ENCODE assay signal across 9 cellular contexts in genomic region chr6:38012573-38012972, GRCh38.
DNase-seq lines count a peak whose midpoint lies in the region; ATAC-seq and TF ChIP-seq lines count a peak whose summit lies in the region.
"Had no signal": no experiment of that assay in that cellular context is flagged by ENCODE, and none has a peak within 500 bp of the region (broad histone marks: within the 10 kb centered on the region; RNA-seq: fewer than 3 reads in every experiment).

No MANE protein-coding gene starts in this region.

- CTCF ChIA-PET in Calu3 (lab: Charles Lee): interaction anchor here (1.2 kb wide), 1 partner anchor 221 kb away, joined by 5 read pairs; no protein-coding TSS in a partner anchor

- DNase-seq in Calu3 (peak; percentile 54), HCEC 1CT (peak; percentile 60), Peyer's patch (peak in 1 of 3 donors; percentile 59), endothelial cell (ENCODE audit: low spot score) (peak; percentile 15), natural killer cell (peak; percentile 19), NCI-H1105 (lab: John Stamatoyannopoulos, UW) (no peak)
- no peak for DNase-seq in activated effector memory CD4-positive, alpha-beta T cell treated with Interleukin-2 at 50 U/mL for 16 hours

- ATAC-seq in natural killer cell (peak in 2 of 3 donors; percentile 80 to 85), GM21390 (IDR thresholded peaks at IDR 0.05; ENCODE audit: unreplicated experiment) (no peak)

- no peaks in the 10 kb centered on the region for H3K36me3 ChIP-seq in Peyer's patch
- H3K36me3 ChIP-seq: SJSA1 had no signal

- H3K27ac ChIP-seq in Peyer's patch: no peak overlapping the region
- H3K27ac ChIP-seq: SJSA1 had no signal

- no TSS peak for BruUV-seq in Calu3 (replicated peaks; lab: Mats Ljungman, UMichigan)

- no peaks in the 10 kb centered on the region for H3K27me3 ChIP-seq in Peyer's patch
- H3K27me3 ChIP-seq: SJSA1 had no signal

- H3K27me3 Mint-ChIP-seq in Calu3 (ENCODE audit: unreplicated experiment) (no peaks in the 10 kb centered on the region), endothelial cell (ENCODE audit: unreplicated experiment) (no peaks in the 10 kb centered on the region), natural killer cell (ENCODE audit: low read depth in 2 of 2) (no peaks in the 10 kb centered on the region)

- intact Hi-C loops in Calu3 (cut with micrococcal nuclease; ENCODE audit: unreplicated experiment) (loop anchor here (1.0 to 10.0 kb wide), 4 partner anchors 150 to 318 kb away; partner anchors contain the start of gene MDGA1), natural killer cell (cut with micrococcal nuclease) (loop anchor here (1.0 to 2.0 kb wide), 3 partner anchors 221 to 316 kb away; partner anchors contain the start of gene MDGA1)

- no peak overlapping the region for H3K27ac Mint-ChIP-seq in Calu3 (ENCODE audit: unreplicated experiment)
- H3K27ac Mint-ChIP-seq in endothelial cell (ENCODE audit: unreplicated experiment): no peak overlapping the region
- H3K27ac Mint-ChIP-seq in natural killer cell: no peak overlapping the region

- no peaks in the 10 kb centered on the region for H3K9me3 ChIP-seq in Peyer's patch
- H3K9me3 ChIP-seq: SJSA1 had no signal

- H3K4me1 ChIP-seq in Peyer's patch: peaks cover 0 to 8% (median 0%) of the 10 kb centered on the region in 4 donors
- H3K4me1 ChIP-seq: SJSA1 had no signal

- TF ChIP-seq CTCF in Calu3 (IDR thresholded peaks at IDR 0.05; ENCODE audit: unreplicated experiment) (peak; percentile 85), Peyer's patch (IDR thresholded peaks at IDR 0.05) (peak in 4 of 6 experiments; percentile 46 to 63 (median 60)), endothelial cell (IDR thresholded peaks at IDR 0.05; ENCODE audit: unreplicated experiment) (peak; percentile 60), natural killer cell (IDR thresholded peaks at IDR 0.05) (peak; percentile 67)

- H3K4me1 Mint-ChIP-seq in Calu3 (ENCODE audit: low read depth, unreplicated experiment) (no peaks in the 10 kb centered on the region), endothelial cell (ENCODE audit: unreplicated experiment) (peaks cover 3% of the 10 kb centered on the region), natural killer cell (peaks cover 38 to 50% of the 10 kb centered on the region in 2 donors)

- H3K9me3 Mint-ChIP-seq in Calu3 (ENCODE audit: low read depth, unreplicated experiment) (no peaks in the 10 kb centered on the region), endothelial cell (ENCODE audit: unreplicated experiment) (no peaks in the 10 kb centered on the region), natural killer cell (no peaks in the 10 kb centered on the region)

- no peak overlapping the region for H3K4me3 ChIP-seq in Peyer's patch
- H3K4me3 ChIP-seq: SJSA1 had no signal

- peaks cover 4% of the 10 kb centered on the region for H3K36me3 Mint-ChIP-seq in Calu3 (ENCODE audit: insufficient read depth, unreplicated experiment)
- peaks cover 12% of the 10 kb centered on the region for H3K36me3 Mint-ChIP-seq in endothelial cell (ENCODE audit: low read depth, unreplicated experiment)
- H3K36me3 Mint-ChIP-seq in natural killer cell: no peaks in the 10 kb centered on the region

- no peak overlapping the region for H3K4me3 Mint-ChIP-seq in Calu3 (ENCODE audit: low read depth, unreplicated experiment)
- no peak overlapping the region for H3K4me3 Mint-ChIP-seq in endothelial cell (ENCODE audit: unreplicated experiment)
- H3K4me3 Mint-ChIP-seq in natural killer cell: no peak overlapping the region

- TF ChIP-seq POLR2A in Peyer's patch (IDR thresholded peaks at IDR 0.05): no peak

Comparison
In these comparisons a context has a peak if more than half of its experiments do, and no peak if none do; other contexts are left out.
1. DNase-seq: peak in Calu3 (single experiment), HCEC 1CT (single experiment), endothelial cell (single experiment) and natural killer cell (single experiment); none in activated effector memory CD4-positive, alpha-beta T cell treated with Interleukin-2 at 50 U/mL for 16 hours (single experiment) and NCI-H1105 (single experiment).
2. Peak in every context shown above with its lines, with median percentiles within 50 percentile points of each other: CTCF ChIP-seq.